ENCODE assay signal across 21 cellular contexts in the genomic region with DNA sequence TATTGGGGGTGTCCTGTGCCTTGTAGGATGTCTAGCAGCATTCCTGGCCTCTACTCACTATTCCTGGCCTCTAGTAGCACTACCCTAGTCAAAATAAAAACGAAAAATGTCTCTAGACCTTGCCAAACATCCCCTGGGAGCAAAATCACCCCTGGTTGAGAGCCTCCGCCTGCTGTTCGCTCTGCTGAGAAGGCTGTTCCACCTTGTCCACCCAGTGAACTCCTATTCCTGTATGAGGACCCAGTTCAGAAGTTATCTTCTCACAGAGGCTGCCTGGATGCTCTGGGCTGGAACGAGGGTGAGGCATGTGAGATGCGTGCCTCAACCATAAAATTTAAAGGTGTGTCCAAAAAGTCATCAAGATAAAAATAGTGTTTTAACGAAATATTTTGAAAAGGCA.
DNase-seq lines count a peak whose midpoint lies in the region; ATAC-seq and TF ChIP-seq lines count a peak whose summit lies in the region.
"Had no signal": no experiment of that assay in that cellular context is flagged by ENCODE, and none has a peak within 500 bp of the region (broad histone marks: within the 10 kb centered on the region; RNA-seq: fewer than 3 reads in every experiment).

No MANE protein-coding gene starts in this region.

- no peak overlapping the region for H3K4me3 ChIP-seq in RWPE2 (ENCODE audit: severe bottlenecking)
- H3K4me3 ChIP-seq: PC-9 had no signal

- no peak for ATAC-seq in RWPE2 (ENCODE audit: low read depth)
- ATAC-seq in HG03280 (IDR thresholded peaks at IDR 0.05; ENCODE audit: unreplicated experiment), result no peak

- POLR2A ChIA-PET in activated CD4-positive, alpha-beta T cell treated with anti-CD3 and anti-CD28 coated beads, Interleukin-2, amount 10 ng/mL, durations not matched to agents 7 days and 5 days (lab: Charles Lee), result no interaction called here

- peaks cover 20% of the 10 kb centered on the region for H3K4me1 ChIP-seq in RWPE2 (ENCODE audit: insufficient read depth, poor library complexity, severe bottlenecking)

- H3K27me3 ChIP-seq in RWPE2 (ENCODE audit: insufficient read depth, poor library complexity, severe bottlenecking), result no peaks in the 10 kb centered on the region

- peaks cover 36% of the 10 kb centered on the region for H3K27me3 Mint-ChIP-seq in activated CD4-positive, alpha-beta T cell treated with anti-CD3 and anti-CD28 coated beads, Interleukin-2, amount 10 ng/mL, durations not matched to agents 24 days and 14 days
- peaks cover 52% of the 10 kb centered on the region for H3K27me3 Mint-ChIP-seq in activated CD4-positive, alpha-beta T cell treated with anti-CD3 and anti-CD28 coated beads, Interleukin-2, amount 10 ng/mL, durations not matched to agents 7 days and 5 days

- H3K36me3 Mint-ChIP-seq in activated CD4-positive, alpha-beta T cell treated with anti-CD3 and anti-CD28 coated beads, Interleukin-2, amount 10 ng/mL, durations not matched to agents 24 days and 14 days (ENCODE audit: low read depth), result no peaks in the 10 kb centered on the region
- no peaks in the 10 kb centered on the region for H3K36me3 Mint-ChIP-seq in activated CD4-positive, alpha-beta T cell treated with anti-CD3 and anti-CD28 coated beads, Interleukin-2, amount 10 ng/mL, durations not matched to agents 7 days and 5 days (ENCODE audit: low read depth)
- H3K36me3 Mint-ChIP-seq: CD4-positive, CD25-positive, alpha-beta regulatory T cell had no signal

- no peaks in the 10 kb centered on the region for H3K9me3 ChIP-seq in RWPE2 (ENCODE audit: severe bottlenecking)

- no peak for DNase-seq in activated CD4-positive, alpha-beta T cell treated with anti-CD3 and anti-CD28 coated beads, Interleukin-2, amount 10 ng/mL, durations not matched to agents 24 days and 14 days
- no peak for DNase-seq in activated CD4-positive, alpha-beta T cell treated with anti-CD3 and anti-CD28 coated beads, Interleukin-2, amount 10 ng/mL, durations not matched to agents 7 days and 5 days
- peak; percentile 47 for DNase-seq in RWPE2 (ENCODE audit: low spot score)
- DNase-seq in mesenteric fat pad (ENCODE audit: low spot score), result peak; percentile 18
- DNase-seq in cortex of kidney (lab: John Stamatoyannopoulos, UW), result no peak
- DNase-seq in amniotic stem cell (lab: John Stamatoyannopoulos, UW), result no peak
- DNase-seq: 8988T; ACHN; CD4-positive, CD25-positive, alpha-beta regulatory T cell; IMR-90; KG1; MM.1S; NCI-H1048; NCI-H1694 treated with DMSO at 0.1 percent for 48 hours; NCI-H2081; NCI-H2227 treated with DMSO at 0.1 percent for 48 hours; NCI-H526 treated with DMSO at 0.1 percent for 48 hours; PC-9; RPMI8226; SHP77 had no signal

- no peaks in the 10 kb centered on the region for H3K9me3 Mint-ChIP-seq in activated CD4-positive, alpha-beta T cell treated with anti-CD3 and anti-CD28 coated beads, Interleukin-2, amount 10 ng/mL, durations not matched to agents 24 days and 14 days
- peaks cover 4% of the 10 kb centered on the region for H3K9me3 Mint-ChIP-seq in activated CD4-positive, alpha-beta T cell treated with anti-CD3 and anti-CD28 coated beads, Interleukin-2, amount 10 ng/mL, durations not matched to agents 7 days and 5 days
- H3K9me3 Mint-ChIP-seq: CD4-positive, CD25-positive, alpha-beta regulatory T cell had no signal

- no peak overlapping the region for H3K27ac ChIP-seq in RWPE2 (ENCODE audit: poor library complexity, severe bottlenecking)
- H3K27ac ChIP-seq: PC-9 had no signal

- intact Hi-C loops in activated CD4-positive, alpha-beta T cell treated with anti-CD3 and anti-CD28 coated beads, Interleukin-2, amount 10 ng/mL, durations not matched to agents 24 days and 14 days (cut with micrococcal nuclease), result loop anchor here (5.0 kb wide), 1 partner anchor 264 kb away; no protein-coding TSS in a partner anchor

- CTCF ChIA-PET in activated CD4-positive, alpha-beta T cell treated with anti-CD3 and anti-CD28 coated beads, Interleukin-2, amount 10 ng/mL, durations not matched to agents 7 days and 5 days (lab: Charles Lee), result interaction anchor here (0.5 to 0.6 kb wide), 2 partner anchors 67 to 155 kb away, joined by 4 read pairs; no protein-coding TSS in a partner anchor

- H3K4me3 Mint-ChIP-seq in activated CD4-positive, alpha-beta T cell treated with anti-CD3 and anti-CD28 coated beads, Interleukin-2, amount 10 ng/mL, durations not matched to agents 24 days and 14 days, result no peak overlapping the region
- H3K4me3 Mint-ChIP-seq in activated CD4-positive, alpha-beta T cell treated with anti-CD3 and anti-CD28 coated beads, Interleukin-2, amount 10 ng/mL, durations not matched to agents 7 days and 5 days, result no peak overlapping the region
- H3K4me3 Mint-ChIP-seq: CD4-positive, CD25-positive, alpha-beta regulatory T cell had no signal

- peak overlapping the region; percentile 35 for H3K27ac Mint-ChIP-seq in activated CD4-positive, alpha-beta T cell treated with anti-CD3 and anti-CD28 coated beads, Interleukin-2, amount 10 ng/mL, durations not matched to agents 24 days and 14 days
- no peak overlapping the region for H3K27ac Mint-ChIP-seq in activated CD4-positive, alpha-beta T cell treated with anti-CD3 and anti-CD28 coated beads, Interleukin-2, amount 10 ng/mL, durations not matched to agents 7 days and 5 days
- H3K27ac Mint-ChIP-seq: CD4-positive, CD25-positive, alpha-beta regulatory T cell had no signal

- no peak for TF ChIP-seq CTCF in RWPE2 (IDR thresholded peaks at IDR 0.05; ENCODE audit: poor library complexity, severe bottlenecking)

- H3K36me3 ChIP-seq in RWPE2 (ENCODE audit: low read depth), result no peaks in the 10 kb centered on the region

- peaks cover 26% of the 10 kb centered on the region for H3K4me1 Mint-ChIP-seq in activated CD4-positive, alpha-beta T cell treated with anti-CD3 and anti-CD28 coated beads, Interleukin-2, amount 10 ng/mL, durations not matched to agents 24 days and 14 days
- H3K4me1 Mint-ChIP-seq in activated CD4-positive, alpha-beta T cell treated with anti-CD3 and anti-CD28 coated beads, Interleukin-2, amount 10 ng/mL, durations not matched to agents 7 days and 5 days, result peaks cover 38% of the 10 kb centered on the region

Comparison
In these comparisons a context has a peak if more than half of its experiments do, and no peak if none do; other contexts are left out.
1. DNase-seq: peak in RWPE2 (single experiment) and mesenteric fat pad (single experiment); none in activated CD4-positive, alpha-beta T cell treated with anti-CD3 and anti-CD28 coated beads, Interleukin-2, amount 10 ng/mL, durations not matched to agents 24 days and 14 days (single experiment), activated CD4-positive, alpha-beta T cell treated with anti-CD3 and anti-CD28 coated beads, Interleukin-2, amount 10 ng/mL, durations not matched to agents 7 days and 5 days (single experiment), cortex of kidney (single experiment) and amniotic stem cell (single experiment).